11 cellular contexts compared by ENCODE assay signal in the genomic region with DNA sequence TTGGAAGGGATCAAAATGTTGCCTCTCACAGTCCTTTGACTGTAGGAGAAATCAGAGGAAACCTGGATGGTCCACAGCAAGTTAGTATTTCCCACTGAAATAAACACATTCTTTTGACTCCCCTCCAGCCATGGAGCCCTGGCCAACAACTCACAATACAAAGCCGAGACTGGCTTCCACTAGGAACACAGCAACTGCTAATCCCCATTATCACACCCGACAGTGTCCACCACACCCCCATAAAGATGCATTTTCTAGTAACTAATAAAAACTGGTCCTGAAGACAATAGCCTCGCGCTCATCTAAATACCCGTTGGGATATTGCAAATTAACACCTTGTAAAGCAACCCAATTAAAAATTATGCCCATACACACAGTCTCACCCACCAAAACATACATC. TPM values are rescaled to one million over a fixed set of nuclear protein-coding genes. Genes with fewer than 3 reads are reported as not detected.
DNase-seq lines count a peak whose midpoint lies in the region; ATAC-seq and TF ChIP-seq lines count a peak whose summit lies in the region.
"Had no signal": no experiment of that assay in that cellular context is flagged by ENCODE, and none has a peak within 500 bp of the region (broad histone marks: within the 10 kb centered on the region; RNA-seq: fewer than 3 reads in every experiment).

No MANE protein-coding gene starts in this region.

- H3K27me3 Mint-ChIP-seq in stimulated activated naive CD8-positive, alpha-beta T cell treated with anti-CD3 and anti-CD28 coated beads, Interleukin-15, amount 100 ng/mL, for 72 hours: peaks cover 52% of the 10 kb centered on the region

- H3K27ac Mint-ChIP-seq in stimulated activated naive CD8-positive, alpha-beta T cell treated with anti-CD3 and anti-CD28 coated beads, Interleukin-15, amount 100 ng/mL, for 72 hours: no peak overlapping the region

- no TSS peak for BruUV-seq in HCT116 (replicated peaks; lab: Mats Ljungman, UMichigan)

- H3K9me3 Mint-ChIP-seq in stimulated activated naive CD8-positive, alpha-beta T cell treated with anti-CD3 and anti-CD28 coated beads, Interleukin-15, amount 100 ng/mL, for 72 hours: no peaks in the 10 kb centered on the region

- H3K4me3 ChIP-seq in ACC112 (ENCODE audit: low read depth, low read length) (peak overlapping the region; percentile 97), HCT116 (replicated peaks in 1 of 2; ENCODE audit: low read depth in 1 of 2, low read length in 2 of 2) (peak overlapping the region; percentile 72 to 87), muscle layer of duodenum (ENCODE audit: low read depth in 1 of 2, low read length in 2 of 2) (peak overlapping the region; percentile 67 to 97)
- H3K4me3 ChIP-seq: PC-9 had no signal

- ATAC-seq in HCT116 (no peak), GM21367 (IDR thresholded peaks at IDR 0.05; ENCODE audit: unreplicated experiment) (no peak), GM18861 (IDR thresholded peaks at IDR 0.05; ENCODE audit: unreplicated experiment) (no peak)
- no peak for ATAC-seq in stimulated activated naive CD8-positive, alpha-beta T cell treated with anti-CD3 and anti-CD28 coated beads, Interleukin-15, amount 100 ng/mL, for 72 hours

- H3K9me3 ChIP-seq in HCT116 (ENCODE audit: control insufficient read depth in 1 of 2, insufficient read depth in 1 of 2, low read depth in 1 of 2, low read length in 2 of 2): no peaks in the 10 kb centered on the region
- H3K9me3 ChIP-seq in muscle layer of duodenum (ENCODE audit: control insufficient read depth in 1 of 2, low read length in 2 of 2): no peaks in the 10 kb centered on the region

- H3K79me2 ChIP-seq in ACC112 (ENCODE audit: control insufficient read depth, insufficient read depth, low read length, unreplicated experiment) (no peaks in the 10 kb centered on the region), HCT116 (ENCODE audit: insufficient read depth, low read length) (peaks cover 32% of the 10 kb centered on the region)

- H3K4me1 ChIP-seq in ACC112 (ENCODE audit: control insufficient read depth, insufficient read depth, low read length, unreplicated experiment) (no peaks in the 10 kb centered on the region), HCT116 (ENCODE audit: control insufficient read depth in 1 of 2, insufficient read depth in 2 of 2, low read length in 2 of 2) (peaks cover 12 to 29% of the 10 kb centered on the region in 2 experiments; a peak in 3 of 4 replicates), muscle layer of duodenum (ENCODE audit: control insufficient read depth in 1 of 2, insufficient read depth in 2 of 2, low read length in 2 of 2) (peaks cover 0 to 12% of the 10 kb centered on the region in 2 donors)

- no peaks in the 10 kb centered on the region for H3K9me2 ChIP-seq in HCT116 (ENCODE audit: insufficient read depth)

- H3K27ac ChIP-seq in ACC112 (ENCODE audit: low read depth, low read length) (no peak overlapping the region), HCT116 (ENCODE audit: low read depth, low read length) (peak overlapping the region; percentile 89; the same call in 1 of the 2 replicates), muscle layer of duodenum (ENCODE audit: low read length) (no peak overlapping the region)
- H3K27ac ChIP-seq: KMS-11, PC-9 had no signal

- no peak for DNase-seq in HCT116 (ENCODE audit: low read depth, low spot score)
- peak; percentile 31 for DNase-seq in cerebellum (ENCODE audit: low spot score)
- no peak for DNase-seq in stimulated activated naive CD8-positive, alpha-beta T cell treated with anti-CD3 and anti-CD28 coated beads, Interleukin-15, amount 100 ng/mL, for 72 hours
- DNase-seq in HuH-7 (ENCODE audit: low spot score): no peak
- DNase-seq: activated CD4-positive, alpha-beta T cell treated with anti-CD3 and anti-CD28 coated beads, Interleukin-2, amount 50 U/mL, for 1 hour; PC-9 had no signal

- H3K36me3 ChIP-seq in ACC112 (ENCODE audit: insufficient read depth, low read length) (no peaks in the 10 kb centered on the region), HCT116 (ENCODE audit: control insufficient read depth in 1 of 2, insufficient read depth in 2 of 2, low read length in 2 of 2) (no peaks in the 10 kb centered on the region), muscle layer of duodenum (ENCODE audit: control insufficient read depth in 1 of 2, insufficient read depth in 2 of 2, low read length in 2 of 2) (no peaks in the 10 kb centered on the region)

- no peak for TF ChIP-seq POLR2A in HCT116 (IDR thresholded peaks at IDR 0.05; ENCODE audit: borderline replicate concordance, extremely low read depth, insufficient read depth, insufficient read length)

- H3K4me3 Mint-ChIP-seq in stimulated activated naive CD8-positive, alpha-beta T cell treated with anti-CD3 and anti-CD28 coated beads, Interleukin-15, amount 100 ng/mL, for 72 hours: peak overlapping the region in 1 of 2 donors; percentile 88

- peaks cover 8% of the 10 kb centered on the region; the same call in 1 of the 2 replicates for H3K27me3 ChIP-seq in ACC112 (ENCODE audit: insufficient read depth, low read length)
- H3K27me3 ChIP-seq in HCT116 (ENCODE audit: insufficient read depth, low read length): no peaks in the 10 kb centered on the region
- H3K27me3 ChIP-seq in muscle layer of duodenum (ENCODE audit: low read depth, low read length): no peaks in the 10 kb centered on the region

- no peak for TF ChIP-seq CTCF in HCT116 (IDR thresholded peaks at IDR 0.05 in 2 of 3, conservative IDR thresholded peaks at IDR 0.05 in 1 of 3; ENCODE audit: borderline replicate concordance in 1 of 3, insufficient read depth in 1 of 3, low read depth in 2 of 3, low read length in 2 of 3)

- peak overlapping the region; percentile 94 for H3K9ac ChIP-seq in HCT116 (ENCODE audit: low read length)
- H3K9ac ChIP-seq: KMS-11 had no signal

- CTCF ChIA-PET in HCT116 (lab: Charles Lee): interaction anchor here (0.9 to 1.3 kb wide), 3 partner anchors 10 to 64 kb away, joined by 3 to 9 read pairs (median 6); no protein-coding TSS in a partner anchor

- intact Hi-C loops in HCT116 (cut with micrococcal nuclease): no loop called here

- H4K20me1 ChIP-seq in HCT116 (ENCODE audit: insufficient read depth): no peaks in the 10 kb centered on the region

- RAD21 ChIA-PET in HCT116 (lab: Charles Lee; ENCODE audit: low non-redundant PET in 1 of 2, low total read pairs in 2 of 2, uncharacterized antibody in 2 of 2, unreplicated experiment in 2 of 2): no interaction called here

- POLR2A ChIA-PET in HCT116 (lab: Charles Lee): interaction anchor here (1.5 kb wide), 1 partner anchor 10 kb away, joined by 3 read pairs; no protein-coding TSS in a partner anchor

- H3K4me1 Mint-ChIP-seq in stimulated activated naive CD8-positive, alpha-beta T cell treated with anti-CD3 and anti-CD28 coated beads, Interleukin-15, amount 100 ng/mL, for 72 hours: peaks cover 9% of the 10 kb centered on the region

- H2AFZ ChIP-seq in ACC112 (ENCODE audit: low read length, unreplicated experiment) (peak overlapping the region; percentile 98), HCT116 (ENCODE audit: low read depth, low read length, poor library complexity, severe bottlenecking) (peak overlapping the region; percentile 97)
- H2AFZ ChIP-seq: PC-9 had no signal

- no peak for TF ChIP-seq RAD21 in HCT116 (IDR thresholded peaks at IDR 0.05; ENCODE audit: low read depth)

- H3K4me2 ChIP-seq in HCT116 (ENCODE audit: low read length): peak overlapping the region; percentile 95
- H3K4me2 ChIP-seq: KMS-11, PC-9 had no signal

TF ChIP-seq in HCT116, 20 proteins besides CTCF, POLR2A, EP300 and RAD21:
- TF ChIP-seq CBX3 (IDR thresholded peaks at IDR 0.05; ENCODE audit: low read depth) (no peak), ZBTB33 (IDR thresholded peaks at IDR 0.05; ENCODE audit: extremely low read depth, insufficient replicate concordance, low read length) (no peak), POLR2AphosphoS5 (IDR thresholded peaks at IDR 0.05; ENCODE audit: low read depth, low read length) (no peak), JUND (IDR thresholded peaks at IDR 0.05) (no peak), CEBPB (IDR thresholded peaks at IDR 0.05; ENCODE audit: low read depth) (no peak), SIN3A (IDR thresholded peaks at IDR 0.05; ENCODE audit: low read depth) (no peak), EZH2 (IDR thresholded peaks at IDR 0.05) (no peak), FOSL1 (IDR thresholded peaks at IDR 0.05; ENCODE audit: low read depth) (no peak), MAX (IDR thresholded peaks at IDR 0.05) (no peak), ZNF274 (IDR thresholded peaks at IDR 0.05; ENCODE audit: low read depth, low read length) (no peak), TCF7L2 (IDR thresholded peaks at IDR 0.05; ENCODE audit: borderline replicate concordance, extremely low read depth, insufficient read depth, insufficient read length) (no peak), SP1 (IDR thresholded peaks at IDR 0.05; ENCODE audit: low read depth) (no peak), ZFX (IDR thresholded peaks at IDR 0.05) (no peak), YY1 (IDR thresholded peaks at IDR 0.05; ENCODE audit: extremely low read depth, insufficient replicate concordance, low read depth, low read length) (no peak), ELF1 (IDR thresholded peaks at IDR 0.05; ENCODE audit: borderline replicate concordance, low read depth) (no peak)
- TF ChIP-seq, protein P1, sequence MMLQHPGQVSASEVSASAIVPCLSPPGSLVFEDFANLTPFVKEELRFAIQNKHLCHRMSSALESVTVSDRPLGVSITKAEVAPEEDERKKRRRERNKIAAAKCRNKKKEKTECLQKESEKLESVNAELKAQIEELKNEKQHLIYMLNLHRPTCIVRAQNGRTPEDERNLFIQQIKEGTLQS (IDR thresholded peaks at IDR 0.05): no peak

RNA-seq across cellular contexts. Expression of gene MACROH2A2, which starts 0.8 kb away (rescaled TPM):
- total RNA-seq in HCT116 (2021; ENCODE audit: unreplicated experiment) (41.4 TPM), cerebellum (44.8 TPM)
- polyA plus RNA-seq in HCT116 (2012): 33.9 and 38.8 TPM in 2 replicates
- total RNA-seq: PC-9 had no signal
